8 cellular contexts compared by ENCODE assay signal in genomic region chr6:117449549-117450439, GRCh38. TPM values are rescaled to one million over a fixed set of nuclear protein-coding genes. Genes with fewer than 3 reads are reported as not detected.
A peak's percentile ranks its signal among the peaks of the same experiment; 100 is the strongest.
DNase-seq lines count a peak whose midpoint lies in the region; ATAC-seq, FAIRE-seq and TF ChIP-seq lines count a peak whose summit lies in the region.

No MANE protein-coding gene starts in this region.

- H3K4me3 ChIP-seq in HUES64 (ENCODE audit: low read length), result no peak overlapping the region
- H3K4me3 ChIP-seq in PC-3 (ENCODE audit: low read length), result no peak overlapping the region; the same call in 1 of the 2 replicates
- no peak overlapping the region for H3K4me3 ChIP-seq in fibroblast of the aortic adventitia (ENCODE audit: low read depth, low read length)

- 52% methylated on average over 10 of the region's 10 CpGs for WGBS in HUES64

- H3K27me3 ChIP-seq in HUES64 (ENCODE audit: insufficient read depth, low read length) (no peaks in the 10 kb centered on the region), PC-3 (ENCODE audit: low read length) (no peaks in the 10 kb centered on the region)

- peak overlapping the region; percentile 69; the same call in 1 of the 2 replicates for H2AFZ ChIP-seq in PC-3 (ENCODE audit: low read length)

- no peaks in the 10 kb centered on the region for H3K79me2 ChIP-seq in PC-3 (ENCODE audit: low read length)

- no TSS peak for BruUV-seq in PC-3 (replicated peaks; lab: Mats Ljungman, UMichigan)

- FAIRE-seq in urothelium cell line (lab: Jason Lieb, UNC), result no peak

- H3K4me1 ChIP-seq in HUES64 (ENCODE audit: insufficient read depth, low read length) (0 out of 2 replicates have a peak, but pooled peaks cover 3% of the 10 kb centered on the region), PC-3 (ENCODE audit: insufficient read depth, low read length) (peaks cover 36% of the 10 kb centered on the region)

- POLR2A ChIA-PET in PC-3 (lab: Charles Lee; ENCODE audit: unreplicated experiment), result no interaction called here

- no peaks in the 10 kb centered on the region for H3K36me3 ChIP-seq in HUES64 (ENCODE audit: insufficient read depth, low read length)
- H3K36me3 ChIP-seq in PC-3 (ENCODE audit: low read depth, low read length), result no peaks in the 10 kb centered on the region; the same call in 1 of the 2 replicates

- CTCF ChIA-PET in PC-3 (lab: Charles Lee), result interaction anchor here (0.6 to 1.4 kb wide), 8 partner anchors 45 to 462 kb away, joined by 3 to 6 read pairs (median 4); partner anchors contain the start of gene GOPC

- H3K4me2 ChIP-seq in PC-3 (ENCODE audit: low read length), result peak overlapping the region; percentile 62

- H3K27ac ChIP-seq in HUES64 (ENCODE audit: low read depth, low read length) (no peak overlapping the region), PC-3 (ENCODE audit: low read length) (peak overlapping the region; percentile 79)

- intact Hi-C loops in PC-3 (cut with micrococcal nuclease), result loop anchor here (1.0 to 10.0 kb wide), 8 partner anchors 33 to 225 kb away; partner anchors contain the start of genes DCBLD1 and NUS1

- TF ChIP-seq CTCF in PC-3 (conservative IDR thresholded peaks at IDR 0.05; ENCODE audit: low read depth, low read length) (peak; percentile 81), fibroblast of the aortic adventitia (IDR thresholded peaks at IDR 0.05; ENCODE audit: insufficient read depth, low read length) (peak; percentile 63)

- H3K9me3 ChIP-seq in HUES64 (ENCODE audit: insufficient read depth, low read depth, low read length) (no peaks in the 10 kb centered on the region), PC-3 (ENCODE audit: low read length) (no peaks in the 10 kb centered on the region)

- DNase-seq in DMS79 treated with DMSO at 0.1 percent for 48 hours (lab: John Stamatoyannopoulos, UW) (peak; percentile 64), PC-3 (peak; percentile 77), fibroblast of the aortic adventitia (ENCODE audit: low read depth) (peak; percentile 93), pons (ENCODE audit: low spot score) (peak; percentile 68), urothelium cell line (ENCODE audit: low spot score) (no peak)
- DNase-seq in activated T-cell treated with anti-CD3 and anti-CD28 coated beads, Interleukin-2, amount 50 U/mL, for 1 hour, result peak; percentile 24

- no peak for ATAC-seq in PC-3
- no peak for ATAC-seq in HG02840 (IDR thresholded peaks at IDR 0.05; ENCODE audit: low FRiP score, unreplicated experiment)

- no peaks in the 10 kb centered on the region for H4K20me1 ChIP-seq in PC-3 (ENCODE audit: low read length)

- H3K9ac ChIP-seq in HUES64 (ENCODE audit: low read depth, low read length), result 0 out of 2 replicates have a peak overlapping the region, but pooled peaks have one; percentile 51
- H3K9ac ChIP-seq in PC-3 (ENCODE audit: low read length), result peak overlapping the region; percentile 20; the same call in 1 of the 2 replicates

- H3F3A ChIP-seq in PC-3 (ENCODE audit: low read length, unreplicated experiment), result peaks cover 3% of the 10 kb centered on the region

- no peaks in the 10 kb centered on the region for H3K9me2 ChIP-seq in PC-3 (replicated peaks; ENCODE audit: low read length)

RNA-seq across cellular contexts. Expression of gene ROS1, which starts 24.1 kb away (rescaled TPM):
- polyA plus RNA-seq in HUES64 (2013, experiment 1 of 2), result not detected
- polyA plus RNA-seq in HUES64 (2013, experiment 2 of 2), result not detected
- total RNA-seq in PC-3 (2014; rRNA removed) (0.07 and 0.17 TPM in 2 replicates), fibroblast of the aortic adventitia (ENCODE audit: low replicate concordance) (0.18 TPM in 1 of 2 replicates, not detected in the other)

RNA-seq across cellular contexts. Expression of gene DCBLD1, which starts 32.7 kb away (rescaled TPM):
- 10.3 TPM for polyA plus RNA-seq in HUES64 (2013, experiment 1 of 2)
- polyA plus RNA-seq in HUES64 (2013, experiment 2 of 2), result 10.3 TPM
- total RNA-seq in PC-3 (2014; rRNA removed) (31.1 and 35.9 TPM in 2 replicates), fibroblast of the aortic adventitia (ENCODE audit: low replicate concordance) (6.7 and 27.4 TPM in 2 replicates)
